ENCODE assay signal across 1 cellular context in genomic region chr7:15581352-15581951, GRCh38.
TF ChIP-seq lines count a peak whose summit lies in the region.

No MANE protein-coding gene starts in this region.

TF ChIP-seq in liver, 16 proteins besides CTCF, POLR2A, EP300 and RAD21 (continued from another document):
- TF ChIP-seq, protein P1, sequence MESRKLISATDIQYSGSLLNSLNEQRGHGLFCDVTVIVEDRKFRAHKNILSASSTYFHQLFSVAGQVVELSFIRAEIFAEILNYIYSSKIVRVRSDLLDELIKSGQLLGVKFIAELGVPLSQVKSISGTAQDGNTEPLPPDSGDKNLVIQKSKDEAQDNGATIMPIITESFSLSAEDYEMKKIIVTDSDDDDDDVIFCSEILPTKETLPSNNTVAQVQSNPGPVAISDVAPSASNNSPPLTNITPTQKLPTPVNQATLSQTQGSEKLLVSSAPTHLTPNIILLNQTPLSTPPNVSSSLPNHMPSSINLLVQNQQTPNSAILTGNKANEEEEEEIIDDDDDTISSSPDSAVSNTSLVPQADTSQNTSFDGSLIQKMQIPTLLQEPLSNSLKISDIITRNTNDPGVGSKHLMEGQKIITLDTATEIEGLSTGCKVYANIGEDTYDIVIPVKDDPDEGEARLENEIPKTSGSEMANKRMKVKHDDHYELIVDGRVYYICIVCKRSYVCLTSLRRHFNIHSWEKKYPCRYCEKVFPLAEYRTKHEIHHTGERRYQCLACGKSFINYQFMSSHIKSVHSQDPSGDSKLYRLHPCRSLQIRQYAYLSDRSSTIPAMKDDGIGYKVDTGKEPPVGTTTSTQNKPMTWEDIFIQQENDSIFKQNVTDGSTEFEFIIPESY (IDR thresholded peaks at IDR 0.05), result no peak
- TF ChIP-seq FOXA1 (IDR thresholded peaks at IDR 0.05) (no peak), FOXA2 (IDR thresholded peaks at IDR 0.05) (no peak), REST (IDR thresholded peaks at IDR 0.05) (no peak), YY1 (IDR thresholded peaks at IDR 0.05) (no peak)
